Comparison of ENCODE assay signal across 14 cellular contexts in genomic region chr5:76099286-76099702, GRCh38. TPM values are rescaled to one million over a fixed set of nuclear protein-coding genes. Genes with fewer than 3 reads are reported as not detected.
DNase-seq lines count a peak whose midpoint lies in the region; ATAC-seq and TF ChIP-seq lines count a peak whose summit lies in the region.
"Had no signal": no experiment of that assay in that cellular context is flagged by ENCODE, and none has a peak within 500 bp of the region (broad histone marks: within the 10 kb centered on the region; RNA-seq: fewer than 3 reads in every experiment).

No MANE protein-coding gene starts in this region.

- H3K27ac Mint-ChIP-seq in activated naive CD8-positive, alpha-beta T cell treated with anti-CD3 and anti-CD28 coated beads, Interleukin-2, amount 50 U/mL, for 24 hours = no peak overlapping the region
- H3K27ac Mint-ChIP-seq in activated T-helper 1 cell treated with anti-CD3 and anti-CD28 coated beads, Interleukin-12 subunit alpha, Interleukin-12 subunit beta, Interleukin-2, Interleukin-4 antibody, amounts not matched to agents 30 ng/mL and 10 ng/mL and 1 ng/mL, durations not matched to agents 14 hours and 24 hours and 36 hours = no peak overlapping the region
- H3K27ac Mint-ChIP-seq: naive B cell had no signal

- H3K9me3 Mint-ChIP-seq in activated naive CD8-positive, alpha-beta T cell treated with anti-CD3 and anti-CD28 coated beads, Interleukin-2, amount 50 U/mL, for 24 hours = no peaks in the 10 kb centered on the region
- no peaks in the 10 kb centered on the region for H3K9me3 Mint-ChIP-seq in activated T-helper 1 cell treated with anti-CD3 and anti-CD28 coated beads, Interleukin-12 subunit alpha, Interleukin-12 subunit beta, Interleukin-2, Interleukin-4 antibody, amounts not matched to agents 30 ng/mL and 10 ng/mL and 1 ng/mL, durations not matched to agents 14 hours and 24 hours and 36 hours

- no peaks in the 10 kb centered on the region for H3K4me1 ChIP-seq in aorta (ENCODE audit: control insufficient read depth in 1 of 2, insufficient read depth in 2 of 2, low read length in 2 of 2)
- H3K4me1 ChIP-seq: testis had no signal

- H3K4me1 Mint-ChIP-seq in activated naive CD8-positive, alpha-beta T cell treated with anti-CD3 and anti-CD28 coated beads, Interleukin-2, amount 50 U/mL, for 24 hours = peaks cover 10% of the 10 kb centered on the region
- H3K4me1 Mint-ChIP-seq in activated T-helper 1 cell treated with anti-CD3 and anti-CD28 coated beads, Interleukin-12 subunit alpha, Interleukin-12 subunit beta, Interleukin-2, Interleukin-4 antibody, amounts not matched to agents 30 ng/mL and 10 ng/mL and 1 ng/mL, durations not matched to agents 14 hours and 24 hours and 36 hours (ENCODE audit: low read depth) = peaks cover 10% of the 10 kb centered on the region
- H3K4me1 Mint-ChIP-seq: naive B cell had no signal

- peaks cover 14% of the 10 kb centered on the region for H3K27me3 Mint-ChIP-seq in activated naive CD8-positive, alpha-beta T cell treated with anti-CD3 and anti-CD28 coated beads, Interleukin-2, amount 50 U/mL, for 24 hours
- peaks cover 16% of the 10 kb centered on the region for H3K27me3 Mint-ChIP-seq in activated T-helper 1 cell treated with anti-CD3 and anti-CD28 coated beads, Interleukin-12 subunit alpha, Interleukin-12 subunit beta, Interleukin-2, Interleukin-4 antibody, amounts not matched to agents 30 ng/mL and 10 ng/mL and 1 ng/mL, durations not matched to agents 14 hours and 24 hours and 36 hours (ENCODE audit: insufficient read depth)

- H3K27ac ChIP-seq in aorta (ENCODE audit: low read depth in 1 of 2, low read length in 2 of 2) = no peak overlapping the region
- H3K27ac ChIP-seq: testis had no signal

- no peaks in the 10 kb centered on the region for H3K27me3 ChIP-seq in aorta (ENCODE audit: control insufficient read depth in 1 of 2, insufficient read depth in 2 of 2, low read length in 1 of 2)
- H3K27me3 ChIP-seq: testis had no signal

- no peaks in the 10 kb centered on the region for H3K9me3 ChIP-seq in aorta (ENCODE audit: control insufficient read depth, low read length)
- H3K9me3 ChIP-seq: testis had no signal

- DNase-seq in GM13977 (ENCODE audit: low spot score) (peak; percentile 36), pons (ENCODE audit: low spot score) (no peak), aorta (no peak)
- no peak for DNase-seq in activated naive CD8-positive, alpha-beta T cell treated with anti-CD3 and anti-CD28 coated beads, Interleukin-2, amount 50 U/mL, for 24 hours
- DNase-seq in activated T-helper 1 cell treated with anti-CD3 and anti-CD28 coated beads, Interleukin-12 subunit alpha, Interleukin-12 subunit beta, Interleukin-2, Interleukin-4 antibody, amounts not matched to agents 30 ng/mL and 10 ng/mL and 1 ng/mL, durations not matched to agents 14 hours and 24 hours and 36 hours (ENCODE audit: low spot score) = no peak
- DNase-seq: H7; KBM-7; naive B cell; NCI-H82; stimulated activated CD4-positive, alpha-beta T cell treated with anti-CD3 and anti-CD28 coated beads, Interleukin-1b, Interleukin-23, amount 100 ng/mL, for 48 hours; testis had no signal

- H3K36me3 ChIP-seq in aorta (ENCODE audit: control insufficient read depth in 1 of 2, insufficient read depth in 2 of 2, low read length in 1 of 2) = no peaks in the 10 kb centered on the region

- no peak overlapping the region for H3K4me3 Mint-ChIP-seq in activated naive CD8-positive, alpha-beta T cell treated with anti-CD3 and anti-CD28 coated beads, Interleukin-2, amount 50 U/mL, for 24 hours
- H3K4me3 Mint-ChIP-seq in activated T-helper 1 cell treated with anti-CD3 and anti-CD28 coated beads, Interleukin-12 subunit alpha, Interleukin-12 subunit beta, Interleukin-2, Interleukin-4 antibody, amounts not matched to agents 30 ng/mL and 10 ng/mL and 1 ng/mL, durations not matched to agents 14 hours and 24 hours and 36 hours = no peak overlapping the region
- H3K4me3 Mint-ChIP-seq: naive B cell had no signal

- in situ Hi-C loops in GM13977 (cut with MboI; ENCODE audit: low pct_unique_long_range_greater_than_20kb, low sequenced_read_pairs, unreplicated experiment) = no loop called here

- WGBS in aorta, 2 donors = 57 to 60% methylated on average over 2 of the region's 2 CpGs

- H3K36me3 Mint-ChIP-seq in activated naive CD8-positive, alpha-beta T cell treated with anti-CD3 and anti-CD28 coated beads, Interleukin-2, amount 50 U/mL, for 24 hours (ENCODE audit: low read depth) = no peaks in the 10 kb centered on the region
- H3K36me3 Mint-ChIP-seq in activated T-helper 1 cell treated with anti-CD3 and anti-CD28 coated beads, Interleukin-12 subunit alpha, Interleukin-12 subunit beta, Interleukin-2, Interleukin-4 antibody, amounts not matched to agents 30 ng/mL and 10 ng/mL and 1 ng/mL, durations not matched to agents 14 hours and 24 hours and 36 hours (ENCODE audit: low read depth) = no peaks in the 10 kb centered on the region
- H3K36me3 Mint-ChIP-seq: naive B cell had no signal

- intact Hi-C loops in activated T-helper 1 cell treated with anti-CD3 and anti-CD28 coated beads, Interleukin-12 subunit alpha, Interleukin-12 subunit beta, Interleukin-2, Interleukin-4 antibody, amounts not matched to agents 30 ng/mL and 10 ng/mL and 1 ng/mL, durations not matched to agents 14 hours and 24 hours and 36 hours (cut with micrococcal nuclease) = no loop called here
- intact Hi-C loops in aorta (cut with DNase I) = no loop called here

- no peak for TF ChIP-seq CTCF in GM13977 (IDR thresholded peaks at IDR 0.05; ENCODE audit: extremely low read depth, insufficient read depth, missing control alignments)

- ATAC-seq in GM21360 (IDR thresholded peaks at IDR 0.05; ENCODE audit: unreplicated experiment) (peak; percentile 83), HG03520 (IDR thresholded peaks at IDR 0.05; ENCODE audit: unreplicated experiment) (peak; percentile 76), HG03108 (IDR thresholded peaks at IDR 0.05; ENCODE audit: unreplicated experiment) (no peak), aorta (ENCODE audit: low FRiP score) (no peak)
- peak; percentile 40 for ATAC-seq in activated naive CD8-positive, alpha-beta T cell treated with anti-CD3 and anti-CD28 coated beads, Interleukin-2, amount 50 U/mL, for 24 hours

- no peak overlapping the region for H3K4me3 ChIP-seq in aorta (ENCODE audit: low read length in 2 of 2)
- H3K4me3 ChIP-seq: testis had no signal

RNA-seq across cellular contexts. Expression of gene SV2C, which starts 16.1 kb away (rescaled TPM):
- total RNA-seq in activated T-helper 1 cell treated with anti-CD3 and anti-CD28 coated beads, Interleukin-12 subunit alpha, Interleukin-12 subunit beta, Interleukin-2, Interleukin-4 antibody, amounts not matched to agents 30 ng/mL and 10 ng/mL and 1 ng/mL, durations not matched to agents 14 hours and 24 hours and 36 hours = 0.05 TPM in 1 of 2 replicates, not detected in the other
- under 1 TPM in 1 of 2 donors, not detected in 1; 0.33 TPM for total RNA-seq in aorta
- polyA plus RNA-seq in aorta = not detected
- total RNA-seq: H7 had no signal

Comparison
In these comparisons a context has a peak if more than half of its experiments do, and no peak if none do; other contexts are left out.
1. ATAC-seq: peak in GM21360 (single experiment), HG03520 (single experiment) and activated naive CD8-positive, alpha-beta T cell treated with anti-CD3 and anti-CD28 coated beads, Interleukin-2, amount 50 U/mL, for 24 hours (single experiment); none in HG03108 (single experiment) and aorta (single experiment).